In genomic region chr17:41178341-41178740, GRCh38 we compare ENCODE assay signal across 17 cellular contexts. TPM values are rescaled to one million over a fixed set of nuclear protein-coding genes. Genes with fewer than 3 reads are reported as not detected.
DNase-seq lines count a peak whose midpoint lies in the region; ATAC-seq, FAIRE-seq and TF ChIP-seq lines count a peak whose summit lies in the region.
"Had no signal": no experiment of that assay in that cellular context is flagged by ENCODE, and none has a peak within 500 bp of the region (broad histone marks: within the 10 kb centered on the region; RNA-seq: fewer than 3 reads in every experiment).

No MANE protein-coding gene starts in this region.

- no peak for ATAC-seq in body of pancreas
- ATAC-seq in HG03521 (IDR thresholded peaks at IDR 0.05; ENCODE audit: unreplicated experiment): no peak
- no peak for ATAC-seq in GM21825 (IDR thresholded peaks at IDR 0.05; ENCODE audit: unreplicated experiment)
- ATAC-seq: activated naive CD8-positive, alpha-beta T cell treated with anti-CD3 and anti-CD28 coated beads, Interleukin-2, amount 50 U/mL, for 24 hours; T-cell had no signal

- no peaks in the 10 kb centered on the region for H3K4me1 Mint-ChIP-seq in astrocyte (ENCODE audit: low read depth, unreplicated experiment)

- H3K4me1 ChIP-seq in ACC112 (ENCODE audit: control insufficient read depth, insufficient read depth, low read length, unreplicated experiment) (peaks cover 8% of the 10 kb centered on the region), astrocyte (ENCODE audit: insufficient read depth, low read length) (no peaks in the 10 kb centered on the region), body of pancreas (no peaks in the 10 kb centered on the region)

- no peak overlapping the region for H3K4me3 Mint-ChIP-seq in astrocyte (ENCODE audit: unreplicated experiment)
- H3K4me3 Mint-ChIP-seq: activated naive CD8-positive, alpha-beta T cell treated with anti-CD3 and anti-CD28 coated beads, Interleukin-2, amount 50 U/mL, for 24 hours; activated T-cell treated with anti-CD3 and anti-CD28 coated beads, Interleukin-2, amount 50 U/mL, for 24 hours; T-cell had no signal

- H3K4me2 ChIP-seq in astrocyte (ENCODE audit: low read length): no peak overlapping the region

- FAIRE-seq in astrocyte (lab: Jason Lieb, UNC): peak; percentile 43
- FAIRE-seq: GM12892 had no signal

- no peaks in the 10 kb centered on the region for H3K36me3 Mint-ChIP-seq in astrocyte (ENCODE audit: low read depth, unreplicated experiment)
- H3K36me3 Mint-ChIP-seq: T-cell had no signal

- no peaks in the 10 kb centered on the region for H3K27me3 ChIP-seq in ACC112 (ENCODE audit: insufficient read depth, low read length)
- H3K27me3 ChIP-seq in astrocyte (ENCODE audit: insufficient read depth, low read length): no peaks in the 10 kb centered on the region
- H3K27me3 ChIP-seq in body of pancreas: no peaks in the 10 kb centered on the region
- H3K27me3 ChIP-seq: spleen had no signal

- H4K20me1 ChIP-seq in astrocyte (ENCODE audit: insufficient read depth, low read length): no peaks in the 10 kb centered on the region

- DNase-seq in GM04504 (ENCODE audit: low read depth) (peak; percentile 36), astrocyte (ENCODE audit: low read depth) (peak; percentile 27), medulla oblongata (ENCODE audit: extremely low spot score) (peak; percentile 21), body of pancreas (no peak), NCI-H1436 (lab: John Stamatoyannopoulos, UW) (no peak)
- DNase-seq: activated naive CD8-positive, alpha-beta T cell treated with anti-CD3 and anti-CD28 coated beads, Interleukin-2, amount 50 U/mL, for 24 hours; activated T-cell treated with anti-CD3 and anti-CD28 coated beads, Interleukin-2, amount 50 U/mL, for 24 hours; DMS79; mesendoderm; NCI-H510A; spleen; T-cell had no signal

- H2AFZ ChIP-seq in ACC112 (ENCODE audit: low read length, unreplicated experiment) (peak overlapping the region; percentile 27), astrocyte (ENCODE audit: low read depth, low read length) (peak overlapping the region; percentile 46)

- intact Hi-C loops in body of pancreas (cut with DNase I): no loop called here

- no peak for TF ChIP-seq POLR2A in body of pancreas (IDR thresholded peaks at IDR 0.05)

- peaks cover 6% of the 10 kb centered on the region for H3K9me3 Mint-ChIP-seq in astrocyte (ENCODE audit: unreplicated experiment)
- H3K9me3 Mint-ChIP-seq: activated naive CD8-positive, alpha-beta T cell treated with anti-CD3 and anti-CD28 coated beads, Interleukin-2, amount 50 U/mL, for 24 hours; activated T-cell treated with anti-CD3 and anti-CD28 coated beads, Interleukin-2, amount 50 U/mL, for 24 hours; T-cell had no signal

- no peak for TF ChIP-seq CTCF in astrocyte (IDR thresholded peaks at IDR 0.05; ENCODE audit: insufficient read depth, low read depth, low read length)
- TF ChIP-seq CTCF in body of pancreas (IDR thresholded peaks at IDR 0.05): no peak

- H3K9me3 ChIP-seq in astrocyte (ENCODE audit: insufficient read depth, low read depth, low read length): no peaks in the 10 kb centered on the region
- H3K9me3 ChIP-seq in body of pancreas: no peaks in the 10 kb centered on the region
- H3K9me3 ChIP-seq: spleen had no signal

- no peaks in the 10 kb centered on the region for H3K79me2 ChIP-seq in ACC112 (ENCODE audit: control insufficient read depth, insufficient read depth, low read length, unreplicated experiment)
- H3K79me2 ChIP-seq in astrocyte (ENCODE audit: insufficient read depth, low read length): no peaks in the 10 kb centered on the region

- H3K27me3 Mint-ChIP-seq in astrocyte (ENCODE audit: low read depth, unreplicated experiment): peaks cover 10% of the 10 kb centered on the region
- H3K27me3 Mint-ChIP-seq: activated naive CD8-positive, alpha-beta T cell treated with anti-CD3 and anti-CD28 coated beads, Interleukin-2, amount 50 U/mL, for 24 hours; activated T-cell treated with anti-CD3 and anti-CD28 coated beads, Interleukin-2, amount 50 U/mL, for 24 hours; T-cell had no signal

- H3K27ac ChIP-seq in ACC112 (ENCODE audit: low read depth, low read length) (peak overlapping the region; percentile 61), astrocyte (ENCODE audit: low read depth, low read length) (no peak overlapping the region), body of pancreas (no peak overlapping the region)
- H3K27ac ChIP-seq: spleen had no signal

- 89 to 92% methylated on average over 3 of the region's 3 CpGs for WGBS in body of pancreas, 2 donors

- no peak overlapping the region for H3K27ac Mint-ChIP-seq in astrocyte (ENCODE audit: unreplicated experiment)
- H3K27ac Mint-ChIP-seq: activated naive CD8-positive, alpha-beta T cell treated with anti-CD3 and anti-CD28 coated beads, Interleukin-2, amount 50 U/mL, for 24 hours; activated T-cell treated with anti-CD3 and anti-CD28 coated beads, Interleukin-2, amount 50 U/mL, for 24 hours; T-cell had no signal

- no peak overlapping the region for H3K9ac ChIP-seq in astrocyte (ENCODE audit: low read length)

- H3K36me3 ChIP-seq in ACC112 (ENCODE audit: insufficient read depth, low read length) (no peaks in the 10 kb centered on the region), astrocyte (ENCODE audit: insufficient read depth, low read length) (no peaks in the 10 kb centered on the region), body of pancreas (replicated peaks in 1 of 2; ENCODE audit: insufficient read depth in 1 of 2, low read depth in 2 of 2) (no peaks in the 10 kb centered on the region)
- H3K36me3 ChIP-seq: spleen had no signal

- H3K4me3 ChIP-seq in ACC112 (ENCODE audit: low read depth, low read length) (no peak overlapping the region), astrocyte (ENCODE audit: insufficient read depth, low read depth, low read length) (no peak overlapping the region), body of pancreas (no peak overlapping the region)
- H3K4me3 ChIP-seq: spleen had no signal

RNA-seq across cellular contexts. Expression of gene KRTAP4-2, which starts 0.3 kb away (rescaled TPM):
- total RNA-seq in astrocyte: not detected in 2 replicates
- total RNA-seq in body of pancreas: not detected
- total RNA-seq: omental fat pad, spleen, T-cell had no signal

RNA-seq across cellular contexts. Expression of gene KRTAP4-1, which starts 6.4 kb away (rescaled TPM):
- not detected in 2 replicates for total RNA-seq in astrocyte
- total RNA-seq in body of pancreas: not detected
- total RNA-seq: omental fat pad, spleen, T-cell had no signal

RNA-seq across cellular contexts. Expression of gene KRTAP4-3, which starts 10.3 kb away (rescaled TPM):
- total RNA-seq in astrocyte (not detected in 2 replicates), body of pancreas (not detected)
- total RNA-seq: omental fat pad, spleen, T-cell had no signal

RNA-seq across cellular contexts. Expression of gene KRTAP9-1, which starts 11.3 kb away (rescaled TPM):
- total RNA-seq in astrocyte (not detected in 2 replicates), body of pancreas (not detected)
- total RNA-seq: omental fat pad, spleen, T-cell had no signal

RNA-seq across cellular contexts. Expression of gene KRTAP4-4, which starts 17.8 kb away (rescaled TPM):
- total RNA-seq in astrocyte (not detected in 2 replicates), body of pancreas (not detected)
- total RNA-seq: omental fat pad, spleen, T-cell had no signal

Comparison
In these comparisons a context has a peak if more than half of its experiments do, and no peak if none do; other contexts are left out.
1. DNase-seq: peak in GM04504 (single experiment), astrocyte (single experiment) and medulla oblongata (single experiment); none in body of pancreas (0 of 4) and NCI-H1436 (single experiment).